13 cellular contexts compared by ENCODE assay signal in the genomic region with DNA sequence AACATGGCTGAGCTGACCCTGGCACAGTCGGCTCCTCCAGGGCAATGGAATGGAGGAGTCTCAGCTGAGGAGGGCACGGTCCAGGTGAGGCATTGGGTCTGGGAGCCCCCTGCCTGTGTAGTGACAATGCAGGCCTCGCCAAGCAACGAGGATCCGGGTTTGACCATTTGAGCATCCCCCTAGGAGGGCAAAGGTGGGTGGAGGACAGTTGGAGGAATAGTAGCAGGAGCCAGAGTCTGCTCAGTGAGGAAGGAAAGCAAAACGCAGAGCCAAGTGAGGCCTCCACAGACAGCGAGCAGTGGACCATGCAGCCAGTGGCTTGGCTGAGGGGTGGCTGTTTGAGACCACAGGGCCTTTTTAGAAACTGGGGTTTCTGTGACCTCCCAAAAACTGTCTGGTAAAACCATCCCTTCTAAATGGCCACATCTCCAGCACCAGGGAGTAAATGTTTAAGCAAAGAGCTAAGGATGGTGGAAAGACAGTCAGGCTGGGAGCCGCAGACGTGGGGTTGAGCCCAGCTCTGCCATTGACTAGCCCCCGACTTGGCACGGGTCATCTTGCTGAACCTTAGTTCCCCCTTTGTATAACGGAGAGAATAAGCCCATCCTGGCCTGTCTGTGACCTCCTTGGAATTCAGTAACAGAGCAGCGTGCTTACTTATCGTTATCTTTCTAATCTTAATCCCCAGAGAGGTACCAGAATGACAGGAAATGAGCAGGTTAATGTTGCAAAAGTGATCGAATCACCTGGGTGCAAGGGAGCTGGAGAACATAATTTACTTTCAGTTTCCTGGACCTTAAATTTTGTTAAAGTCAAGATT. TPM values are rescaled to one million over a fixed set of nuclear protein-coding genes. Genes with fewer than 3 reads are reported as not detected.
DNase-seq lines count a peak whose midpoint lies in the region; ATAC-seq and TF ChIP-seq lines count a peak whose summit lies in the region.
"Had no signal": no experiment of that assay in that cellular context is flagged by ENCODE, and none has a peak within 500 bp of the region (broad histone marks: within the 10 kb centered on the region; RNA-seq: fewer than 3 reads in every experiment).

No MANE protein-coding gene starts in this region.

- no peak overlapping the region for H2BK15ac ChIP-seq in H9 (ENCODE audit: low read depth, low read length)

- peak overlapping the region in 6 of 7 donors; percentile 38 to 75 (median 68) for H3K4me3 Mint-ChIP-seq in CD8-positive, alpha-beta memory T cell
- H3K4me3 Mint-ChIP-seq in H9 = no peak overlapping the region; a peak in 1 of 5 replicates
- H3K4me3 Mint-ChIP-seq in activated T-helper 2 cell treated with anti-CD3 and anti-CD28 coated beads, Interferon-gamma antibody, Interleukin-2, Interleukin-4, amounts not matched to agents 10 μg/mL and 5 μg/mL and 100 μg/mL, durations not matched to agents 14 hours and 24 hours and 36 hours (ENCODE audit: low read depth) = no peak overlapping the region
- H3K4me3 Mint-ChIP-seq in naive thymus-derived CD4-positive, alpha-beta T cell = peak overlapping the region; percentile 65 to 91 (median 70)

- H3K4me1 ChIP-seq in CD8-positive, alpha-beta memory T cell (ENCODE audit: insufficient read depth, low read length) = peaks cover 66% of the 10 kb centered on the region
- no peaks in the 10 kb centered on the region for H3K4me1 ChIP-seq in H9 (ENCODE audit: insufficient read depth, low read length)
- H3K4me1 ChIP-seq in naive thymus-derived CD4-positive, alpha-beta T cell (ENCODE audit: control insufficient read depth in 2 of 2, insufficient read depth in 2 of 2, low read length in 2 of 2) = peaks cover 56 to 67% of the 10 kb centered on the region in 2 donors

- no peak overlapping the region for H2BK20ac ChIP-seq in H9 (ENCODE audit: low read depth, low read length, poor library complexity, severe bottlenecking)

- H2AK5ac ChIP-seq in H9 (ENCODE audit: insufficient read length, low read length) = no peak overlapping the region

- H3K9me3 Mint-ChIP-seq in CD8-positive, alpha-beta memory T cell = no peaks in the 10 kb centered on the region
- H3K9me3 Mint-ChIP-seq in H9 = no peaks in the 10 kb centered on the region; a peak in 1 of 5 replicates
- no peaks in the 10 kb centered on the region for H3K9me3 Mint-ChIP-seq in activated T-helper 2 cell treated with anti-CD3 and anti-CD28 coated beads, Interferon-gamma antibody, Interleukin-2, Interleukin-4, amounts not matched to agents 10 μg/mL and 5 μg/mL and 100 μg/mL, durations not matched to agents 14 hours and 24 hours and 36 hours
- peaks cover 0 to 5% (median 0%) of the 10 kb centered on the region in 11 donors for H3K9me3 Mint-ChIP-seq in naive thymus-derived CD4-positive, alpha-beta T cell

- CTCF ChIA-PET in CD8-positive, alpha-beta memory T cell (lab: Charles Lee) = interaction anchor here (0.9 to 6.5 kb wide), 17 partner anchors 10 to 84 kb away, joined by 3 to 41 read pairs (median 4); a partner anchor contains a TSS
- CTCF ChIA-PET in naive thymus-derived CD4-positive, alpha-beta T cell (lab: Charles Lee) = interaction anchor here (1.1 to 3.3 kb wide), 6 partner anchors 12 to 40 kb away, joined by 3 to 19 read pairs (median 4); no protein-coding TSS in a partner anchor

- H3K79me2 ChIP-seq in H9 (ENCODE audit: insufficient read depth, low read length) = no peaks in the 10 kb centered on the region

- H3K27ac ChIP-seq in CD8-positive, alpha-beta memory T cell (ENCODE audit: low read depth, low read length) = peak overlapping the region; percentile 4
- no peak overlapping the region for H3K27ac ChIP-seq in H9 (ENCODE audit: insufficient read length, low read depth, low read length)
- peak overlapping the region; percentile 97 for H3K27ac ChIP-seq in naive thymus-derived CD4-positive, alpha-beta T cell (ENCODE audit: low read depth, low read length)
- H3K27ac ChIP-seq: ovary had no signal

- WGBS in H9 (ENCODE audit: extremely low coverage, insufficient read length, low lambda C conversion rate) = no CpG with 5 or more reads among the region's 15 CpGs

- no peak overlapping the region for H2BK120ac ChIP-seq in H9 (ENCODE audit: low read depth, low read length, poor library complexity, severe bottlenecking)

- H3K9ac ChIP-seq in H9 (ENCODE audit: extremely low read depth, insufficient read length, low read length) = no peak overlapping the region

- no peak overlapping the region for H3T11ph ChIP-seq in H9 (ENCODE audit: low read length)

- no peak overlapping the region for H2BK12ac ChIP-seq in H9 (ENCODE audit: insufficient read length, low read depth, low read length)

- H3K27me3 ChIP-seq in CD8-positive, alpha-beta memory T cell (ENCODE audit: insufficient read depth, low read length, poor library complexity, severe bottlenecking) = no peaks in the 10 kb centered on the region
- H3K27me3 ChIP-seq in H9 (ENCODE audit: insufficient read depth, low read length) = no peaks in the 10 kb centered on the region
- no peaks in the 10 kb centered on the region for H3K27me3 ChIP-seq in naive thymus-derived CD4-positive, alpha-beta T cell (ENCODE audit: control insufficient read depth in 2 of 2, insufficient read depth in 2 of 2, low read length in 2 of 2)
- H3K27me3 ChIP-seq: ovary had no signal

- intact Hi-C loops in activated T-helper 2 cell treated with anti-CD3 and anti-CD28 coated beads, Interferon-gamma antibody, Interleukin-2, Interleukin-4, amounts not matched to agents 10 μg/mL and 5 μg/mL and 100 μg/mL, durations not matched to agents 14 hours and 24 hours and 36 hours (cut with micrococcal nuclease) = no loop called here
- intact Hi-C loops in naive thymus-derived CD4-positive, alpha-beta T cell (cut with micrococcal nuclease) = no loop called here

- no peak overlapping the region for H3K23ac ChIP-seq in H9 (ENCODE audit: insufficient read length, low read depth, low read length)

- peak in 2 of 5 donors; percentile 33 to 39 for DNase-seq in CD8-positive, alpha-beta memory T cell
- DNase-seq in H9 (no peak), NCI-H1436 treated with DMSO at 0.1 percent for 48 hours (lab: John Stamatoyannopoulos, UW) (no peak), NCI-H524 (lab: John Stamatoyannopoulos, UW) (no peak)
- no peak for DNase-seq in activated T-helper 2 cell treated with anti-CD3 and anti-CD28 coated beads, Interferon-gamma antibody, Interleukin-2, Interleukin-4, amounts not matched to agents 10 μg/mL and 5 μg/mL and 100 μg/mL, durations not matched to agents 14 hours and 24 hours and 36 hours (ENCODE audit: low spot score)
- DNase-seq in naive thymus-derived CD4-positive, alpha-beta T cell = peak in 7 of 9 donors; percentile 31 to 61 (median 46)
- DNase-seq: anterior cingulate cortex; left colon; NCI-H510A treated with DMSO at 0.1 percent for 48 hours; ovary; stimulated activated naive CD4-positive, alpha-beta T cell treated with Interleukin-2 at 50 U/mL for 16 hours had no signal

- peaks cover 39 to 55% (median 46%) of the 10 kb centered on the region in 3 donors for H3K4me1 Mint-ChIP-seq in CD8-positive, alpha-beta memory T cell
- H3K4me1 Mint-ChIP-seq in H9 = peaks cover 30 to 34% of the 10 kb centered on the region in 2 experiments
- H3K4me1 Mint-ChIP-seq in activated T-helper 2 cell treated with anti-CD3 and anti-CD28 coated beads, Interferon-gamma antibody, Interleukin-2, Interleukin-4, amounts not matched to agents 10 μg/mL and 5 μg/mL and 100 μg/mL, durations not matched to agents 14 hours and 24 hours and 36 hours (ENCODE audit: low read depth) = peaks cover 44% of the 10 kb centered on the region
- H3K4me1 Mint-ChIP-seq in naive thymus-derived CD4-positive, alpha-beta T cell = peaks cover 35 to 58% (median 52%) of the 10 kb centered on the region in 7 donors

- H3K56ac ChIP-seq in H9 (ENCODE audit: insufficient read length, low read depth, low read length) = no peak overlapping the region

- no peak overlapping the region for H3K14ac ChIP-seq in H9 (ENCODE audit: insufficient read depth, low read length)

- H2BK5ac ChIP-seq in H9 (ENCODE audit: insufficient read length, low read length) = no peak overlapping the region

- H3K79me1 ChIP-seq in H9 (ENCODE audit: insufficient read depth, low read depth, low read length, poor library complexity, severe bottlenecking) = no peaks in the 10 kb centered on the region

- no peak for TF ChIP-seq CTCF in H9 (conservative IDR thresholded peaks at IDR 0.05)

- peaks cover 19 to 47% (median 24%) of the 10 kb centered on the region in 3 donors for H3K36me3 Mint-ChIP-seq in CD8-positive, alpha-beta memory T cell
- peaks cover 2 to 16% (median 12%) of the 10 kb centered on the region in 3 experiments for H3K36me3 Mint-ChIP-seq in H9 (ENCODE audit: insufficient read depth in 1 of 3, low read depth in 3 of 3)
- peaks cover 41% of the 10 kb centered on the region for H3K36me3 Mint-ChIP-seq in activated T-helper 2 cell treated with anti-CD3 and anti-CD28 coated beads, Interferon-gamma antibody, Interleukin-2, Interleukin-4, amounts not matched to agents 10 μg/mL and 5 μg/mL and 100 μg/mL, durations not matched to agents 14 hours and 24 hours and 36 hours (ENCODE audit: low read depth)
- peaks cover 15 to 43% (median 27%) of the 10 kb centered on the region in 5 donors for H3K36me3 Mint-ChIP-seq in naive thymus-derived CD4-positive, alpha-beta T cell

- H4K5ac ChIP-seq in H9 (ENCODE audit: insufficient read length, low read depth, low read length) = no peak overlapping the region

- no peaks in the 10 kb centered on the region for H3K9me3 ChIP-seq in CD8-positive, alpha-beta memory T cell (ENCODE audit: low read length)
- H3K9me3 ChIP-seq in H9 (ENCODE audit: control insufficient read depth, low read depth, low read length) = no peaks in the 10 kb centered on the region
- no peaks in the 10 kb centered on the region for H3K9me3 ChIP-seq in naive thymus-derived CD4-positive, alpha-beta T cell (ENCODE audit: control insufficient read depth in 2 of 3, low read length in 3 of 3)
- H3K9me3 ChIP-seq: ovary had no signal

- H2AFZ ChIP-seq in H9 (ENCODE audit: low read length) = no peak overlapping the region

- H3K4ac ChIP-seq in H9 (ENCODE audit: low read depth, low read length) = no peak overlapping the region

- H3K36me3 ChIP-seq in CD8-positive, alpha-beta memory T cell (ENCODE audit: insufficient read depth, low read length) = peaks cover 7% of the 10 kb centered on the region
- H3K36me3 ChIP-seq in naive thymus-derived CD4-positive, alpha-beta T cell (ENCODE audit: control insufficient read depth in 2 of 3, insufficient read depth in 3 of 3, low read length in 3 of 3) = peaks cover 0 to 19% (median 0%) of the 10 kb centered on the region in 3 experiments
- H3K36me3 ChIP-seq: ovary had no signal

- H3K27ac Mint-ChIP-seq in CD8-positive, alpha-beta memory T cell = peak overlapping the region; percentile 72 to 100 (median 96)
- H3K27ac Mint-ChIP-seq in H9 = peak overlapping the region in 2 of 3 experiments; percentile 10 to 82; a peak in 3 of 7 replicates
- peak overlapping the region; percentile 62 for H3K27ac Mint-ChIP-seq in activated T-helper 2 cell treated with anti-CD3 and anti-CD28 coated beads, Interferon-gamma antibody, Interleukin-2, Interleukin-4, amounts not matched to agents 10 μg/mL and 5 μg/mL and 100 μg/mL, durations not matched to agents 14 hours and 24 hours and 36 hours
- H3K27ac Mint-ChIP-seq in naive thymus-derived CD4-positive, alpha-beta T cell = peak overlapping the region in 3 of 9 donors; percentile 94 to 100 (median 98)

- no peak for ATAC-seq in naive thymus-derived CD4-positive, alpha-beta T cell
- ATAC-seq in HG03442 (IDR thresholded peaks at IDR 0.05; ENCODE audit: unreplicated experiment) (no peak), GM18505 (IDR thresholded peaks at IDR 0.05; ENCODE audit: unreplicated experiment) (no peak)
- ATAC-seq: left colon had no signal

- H4K8ac ChIP-seq in H9 (replicated peaks; ENCODE audit: insufficient read length, low read depth, low read length) = no peak overlapping the region

- no peak overlapping the region for H3K4me3 ChIP-seq in CD8-positive, alpha-beta memory T cell (ENCODE audit: low read length)
- H3K4me3 ChIP-seq in naive thymus-derived CD4-positive, alpha-beta T cell (ENCODE audit: low read length) = no peak overlapping the region
- H3K4me3 ChIP-seq: ovary had no signal

- no peaks in the 10 kb centered on the region for H3K27me3 Mint-ChIP-seq in CD8-positive, alpha-beta memory T cell
- H3K27me3 Mint-ChIP-seq in H9 (ENCODE audit: low read depth) = no peaks in the 10 kb centered on the region; the same call in 1 of the 2 replicates
- H3K27me3 Mint-ChIP-seq in activated T-helper 2 cell treated with anti-CD3 and anti-CD28 coated beads, Interferon-gamma antibody, Interleukin-2, Interleukin-4, amounts not matched to agents 10 μg/mL and 5 μg/mL and 100 μg/mL, durations not matched to agents 14 hours and 24 hours and 36 hours (ENCODE audit: low read depth) = no peaks in the 10 kb centered on the region
- no peaks in the 10 kb centered on the region for H3K27me3 Mint-ChIP-seq in naive thymus-derived CD4-positive, alpha-beta T cell

- H4K20me1 ChIP-seq in H9 (ENCODE audit: control insufficient read depth, insufficient read depth, insufficient read length) = no peaks in the 10 kb centered on the region

- TF ChIP-seq POLR2A in GM18505 (IDR thresholded peaks at IDR 0.05; ENCODE audit: borderline replicate concordance, extremely low read depth, insufficient read depth, insufficient read length) = no peak

- H3K4me2 ChIP-seq in H9 (ENCODE audit: insufficient read depth, insufficient read length, low read length) = no peak overlapping the region

- H3K18ac ChIP-seq in H9 (ENCODE audit: insufficient read length, low read depth, low read length) = no peak overlapping the region

- POLR2A ChIA-PET in CD8-positive, alpha-beta memory T cell (lab: Charles Lee) = interaction anchor here (0.5 to 7.4 kb wide), 6 partner anchors 12 to 42 kb away, joined by 3 to 40 read pairs (median 4); no protein-coding TSS in a partner anchor
- POLR2A ChIA-PET in naive thymus-derived CD4-positive, alpha-beta T cell (lab: Charles Lee) = interaction anchor here (0.8 to 11.9 kb wide), 15 partner anchors 9 to 79 kb away, joined by 3 to 304 read pairs (median 4); no protein-coding TSS in a partner anchor

- peaks cover 3% of the 10 kb centered on the region for H3K23me2 ChIP-seq in H9 (ENCODE audit: insufficient read length, low read depth, low read length, poor library complexity, severe bottlenecking)

- no peak overlapping the region for H4K91ac ChIP-seq in H9 (ENCODE audit: insufficient read length, low read depth, low read length)

RNA-seq across cellular contexts. Expression of a gene that starts 46.8 kb away (rescaled TPM):
- total RNA-seq in CD8-positive, alpha-beta memory T cell = 10 to 100 TPM; 91.8 to 96.2 TPM
- polyA plus RNA-seq in CD8-positive, alpha-beta memory T cell = 58.1 TPM
- 42.7 and 43.5 TPM in 2 replicates for total RNA-seq in H9 (2021)
- total RNA-seq in activated T-helper 2 cell treated with anti-CD3 and anti-CD28 coated beads, Interferon-gamma antibody, Interleukin-2, Interleukin-4, amounts not matched to agents 10 μg/mL and 5 μg/mL and 100 μg/mL, durations not matched to agents 14 hours and 24 hours and 36 hours = 107 and 108 TPM in 2 replicates
- 10 to 100 TPM; 24.1 to 61.1 (median 38.1) TPM for total RNA-seq in naive thymus-derived CD4-positive, alpha-beta T cell
- polyA plus RNA-seq in naive thymus-derived CD4-positive, alpha-beta T cell = 10 to 100 TPM; 30.9 to 48.5 TPM

Comparison
In these comparisons a context has a peak if more than half of its experiments do, and no peak if none do; other contexts are left out.
1. DNase-seq: peak in naive thymus-derived CD4-positive, alpha-beta T cell (7 of 9); none in H9 (single experiment), activated T-helper 2 cell treated with anti-CD3 and anti-CD28 coated beads, Interferon-gamma antibody, Interleukin-2, Interleukin-4, amounts not matched to agents 10 μg/mL and 5 μg/mL and 100 μg/mL, durations not matched to agents 14 hours and 24 hours and 36 hours (single experiment), NCI-H1436 treated with DMSO at 0.1 percent for 48 hours (single experiment) and NCI-H524 (0 of 2).
2. H3K4me3 Mint-ChIP-seq: peak in CD8-positive, alpha-beta memory T cell (6 of 7) and naive thymus-derived CD4-positive, alpha-beta T cell (10 of 10); none in H9 (0 of 2) and activated T-helper 2 cell treated with anti-CD3 and anti-CD28 coated beads, Interferon-gamma antibody, Interleukin-2, Interleukin-4, amounts not matched to agents 10 μg/mL and 5 μg/mL and 100 μg/mL, durations not matched to agents 14 hours and 24 hours and 36 hours (single experiment).